Comparison of ENCODE assay signal across 1 cellular context in genomic region chr2:130967020-130967495, GRCh38.
TF ChIP-seq lines count a peak whose summit lies in the region.

No MANE protein-coding gene starts in this region.

TF ChIP-seq in WTC11, 78 proteins besides CTCF, POLR2A, EP300 and RAD21 (continued from another document):
- no peak for TF ChIP-seq ZNF532 (CRISPR knock-in tag; IDR thresholded peaks at IDR 0.05; ENCODE audit: borderline replicate concordance)
